In the genomic region with DNA sequence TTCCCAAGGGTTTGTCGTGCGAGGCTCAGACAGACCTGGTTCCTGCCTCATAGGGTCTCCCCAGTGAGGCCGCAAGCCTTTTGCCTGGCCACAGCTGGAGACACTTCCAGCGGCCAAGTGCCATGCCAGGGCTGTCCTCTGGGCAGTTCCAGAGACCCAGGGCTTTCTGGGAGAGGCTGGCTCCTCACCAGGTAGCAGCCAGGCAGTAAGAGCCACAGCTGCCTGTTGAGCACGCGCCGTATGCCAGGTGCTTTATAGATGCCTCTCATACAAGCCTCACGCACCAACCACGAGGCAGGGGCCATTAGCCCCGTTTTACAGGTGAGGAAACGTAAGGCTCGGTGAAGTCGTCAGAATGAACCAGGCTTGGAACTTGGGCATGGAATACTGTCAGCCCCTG, we compare ENCODE assay signal across 28 cellular contexts.
"Had no signal": no experiment of that assay in that cellular context is flagged by ENCODE, and none has a peak within 500 bp of the region (broad histone marks: within the 10 kb centered on the region; RNA-seq: fewer than 3 reads in every experiment).

No MANE protein-coding gene starts in this region.

- H3K4me1 ChIP-seq: lower lobe of right lung, parathyroid adenoma, prostate gland, upper lobe of right lung had no signal

- H3K27me3 ChIP-seq: esophagus squamous epithelium, neutrophil, sigmoid colon, tibial nerve, upper lobe of right lung, vagina had no signal

- DNase-seq: dermis blood vessel endothelial cell; effector memory CD8-positive, alpha-beta T cell; erythroblast; esophagus squamous epithelium; foreskin melanocyte; hypothalamus; immature natural killer cell; islet precursor cell; kidney glomerular epithelial cell; left colon; left ventricle myocardium superior; lower lobe of right lung; naive thymus-derived CD8-positive, alpha-beta T cell; sigmoid colon; stimulated activated CD4-positive, alpha-beta T cell treated with anti-CD3 and anti-CD28 coated beads, Interleukin-15, amount 100 ng/mL, for 24 hours; stimulated activated CD4-positive, alpha-beta T cell treated with anti-CD3 and anti-CD28 coated beads, Interleukin-2, amount 100 ng/mL, for 48 hours; stimulated activated naive B cell treated with anti-CD40 and anti-IgM and Interleukin-4, amounts not matched to agents 10 μg/mL and 1 μg/mL and 100 μg/mL, for 72 hours had no signal

- H2AFZ ChIP-seq: parathyroid adenoma had no signal

- ATAC-seq: effector memory CD8-positive, alpha-beta T cell; left colon; left ventricle myocardium superior; lower lobe of right lung; naive thymus-derived CD8-positive, alpha-beta T cell; right cardiac atrium; stimulated activated naive B cell treated with anti-CD40 and anti-IgM and Interleukin-4, amounts not matched to agents 10 μg/mL and 1 μg/mL and 100 μg/mL, for 72 hours; upper lobe of right lung had no signal

- H3K27ac ChIP-seq: coronary artery, esophagus squamous epithelium, lower lobe of right lung, neutrophil, parathyroid adenoma, prostate gland, sigmoid colon, skin epidermis, thoracic aorta, tibial nerve, upper lobe of right lung, vagina had no signal

- H3K9ac ChIP-seq: parathyroid adenoma had no signal

- FAIRE-seq: endometrium had no signal

- H3K9me3 ChIP-seq: esophagus squamous epithelium, lower lobe of right lung, neutrophil, prostate gland, sigmoid colon, thoracic aorta, tibial nerve, upper lobe of right lung, vagina had no signal

- H3K4me3 ChIP-seq: coronary artery, esophagus squamous epithelium, lower lobe of right lung, prostate gland, sigmoid colon, skin epidermis, thoracic aorta, tibial nerve, upper lobe of right lung, vagina had no signal
